ENCODE assay signal across 8 cellular contexts in the genomic region with DNA sequence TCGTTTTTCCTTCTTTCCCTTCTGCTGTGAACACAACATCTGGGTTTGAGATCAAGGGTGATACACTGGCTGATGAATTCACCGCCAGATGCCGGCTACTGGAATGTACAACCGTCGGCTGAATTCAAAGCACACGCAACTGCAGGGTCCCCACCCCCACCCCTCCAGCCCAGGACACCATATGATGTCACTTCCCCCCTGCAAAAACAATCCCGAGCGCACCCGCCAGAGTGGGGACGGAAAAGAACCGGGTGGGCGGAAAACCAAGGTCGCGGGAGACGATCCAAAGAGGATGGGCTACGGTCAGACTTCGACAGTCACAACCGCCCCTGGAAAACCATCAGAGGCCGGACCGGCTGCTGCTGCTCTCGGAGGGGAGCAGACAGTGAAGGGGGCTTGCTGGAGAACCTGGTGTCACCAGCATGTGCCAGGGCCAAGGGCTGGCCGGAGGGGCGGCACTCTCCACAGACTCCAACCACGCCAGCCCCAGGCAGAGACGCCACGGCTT. TPM values are rescaled to one million over a fixed set of nuclear protein-coding genes. Genes with fewer than 3 reads are reported as not detected.
DNase-seq lines count a peak whose midpoint lies in the region; ATAC-seq and TF ChIP-seq lines count a peak whose summit lies in the region.

No MANE protein-coding gene starts in this region.

- TF ChIP-seq EP300 in upper lobe of left lung (IDR thresholded peaks at IDR 0.05), result no peak

- H3K4me1 ChIP-seq in muscle layer of duodenum (ENCODE audit: control insufficient read depth in 1 of 2, insufficient read depth in 2 of 2, low read length in 2 of 2) (peaks cover 18 to 76% of the 10 kb centered on the region in 2 donors), upper lobe of left lung (peaks cover 36 to 56% (median 42%) of the 10 kb centered on the region in 4 donors)

- WGBS in upper lobe of left lung, 2 donors, result 21 to 38% methylated on average over 22 to 26 of the region's 26 CpGs

- H3K36me3 ChIP-seq in muscle layer of duodenum (ENCODE audit: control insufficient read depth in 1 of 2, insufficient read depth in 2 of 2, low read length in 2 of 2), result peaks cover 0 to 3% of the 10 kb centered on the region in 2 donors
- H3K36me3 ChIP-seq in upper lobe of left lung, result no peaks in the 10 kb centered on the region

- peak in 1 of 2 donors; percentile 68 for ATAC-seq in upper lobe of left lung (ENCODE audit: low FRiP score in 2 of 2)
- no peak for ATAC-seq in GM18868 (IDR thresholded peaks at IDR 0.05; ENCODE audit: unreplicated experiment)

- H3K27ac ChIP-seq in RWPE1 (peak overlapping the region; percentile 42), cingulate gyrus (ENCODE audit: low read depth, low read length) (peak overlapping the region; percentile 92), muscle layer of duodenum (ENCODE audit: low read length) (peak overlapping the region; percentile 83), upper lobe of left lung (peak overlapping the region; percentile 77 to 91 (median 88))

- H3K27me3 ChIP-seq in muscle layer of duodenum (ENCODE audit: low read depth, low read length) (no peaks in the 10 kb centered on the region), upper lobe of left lung (no peaks in the 10 kb centered on the region)

- POLR2A ChIA-PET in RWPE1 (lab: Yijun Ruan, JAX; ENCODE audit: low non-redundant PET), result no interaction called here

- CTCF ChIA-PET in RWPE1 (lab: Yijun Ruan, JAX), result no interaction called here

- in situ Hi-C loops in G401 (cut with HindIII; ENCODE audit: low sequenced_read_pairs), result no loop called here

- no peak for TF ChIP-seq POLR2A in upper lobe of left lung (IDR thresholded peaks at IDR 0.05)

- H3K9me3 ChIP-seq in muscle layer of duodenum (ENCODE audit: control insufficient read depth in 1 of 2, low read length in 2 of 2) (no peaks in the 10 kb centered on the region), upper lobe of left lung (no peaks in the 10 kb centered on the region)

- peak; percentile 87 for DNase-seq in AG09319 (ENCODE audit: extremely low read depth, low read depth)
- no peak for DNase-seq in RWPE1 (ENCODE audit: low spot score)
- peak; percentile 42 to 81 for DNase-seq in upper lobe of left lung
- DNase-seq in G401 (ENCODE audit: low spot score), result no peak
- DNase-seq in cerebellar cortex (ENCODE audit: low spot score), result no peak

- peak overlapping the region; percentile 30 to 37 for H3K4me3 ChIP-seq in muscle layer of duodenum (ENCODE audit: low read depth in 1 of 2, low read length in 2 of 2)
- H3K4me3 ChIP-seq in upper lobe of left lung, result peak overlapping the region in 3 of 4 donors; percentile 2 to 29 (median 28)

- TF ChIP-seq CTCF in AG09319 (IDR thresholded peaks at IDR 0.05; ENCODE audit: low read depth, low read length) (no peak), RWPE1 (conservative IDR thresholded peaks at IDR 0.05; ENCODE audit: low read depth) (no peak), upper lobe of left lung (IDR thresholded peaks at IDR 0.05) (peak in 2 of 6 experiments; percentile 12 to 23)

RNA-seq across cellular contexts. Expression of a gene that starts 23.3 kb away (rescaled TPM):
- total RNA-seq in upper lobe of left lung, result 10 to 100 TPM in 2 of 6 donors, 1 to 10 TPM in 4; 2.6 to 61.8 (median 4.2) TPM
- total RNA-seq in G401 (2014; rRNA removed; shearing (Covaris generic)), result 0.37 TPM in 1 of 2 replicates, not detected in the other

RNA-seq across cellular contexts. Expression of a gene that starts 39.1 kb away (rescaled TPM):
- 10 to 100 TPM; 31.1 to 76.5 (median 55.4) TPM for total RNA-seq in upper lobe of left lung
- 10.1 and 10.4 TPM in 2 replicates for total RNA-seq in G401 (2014; rRNA removed; shearing (Covaris generic))

RNA-seq across cellular contexts. Expression of a gene that starts 45.5 kb away (rescaled TPM):
- total RNA-seq in upper lobe of left lung, result 100 to 1,000 TPM in 4 of 6 donors, 10 to 100 TPM in 2; 60.8 to 313 (median 145) TPM
- 32.4 and 37.5 TPM in 2 replicates for total RNA-seq in G401 (2014; rRNA removed; shearing (Covaris generic))

Comparison
In these comparisons a context has a peak if more than half of its experiments do, and no peak if none do; other contexts are left out.
1. DNase-seq: peak in AG09319 (single experiment) and upper lobe of left lung (2 of 2); none in RWPE1 (single experiment), G401 (single experiment) and cerebellar cortex (single experiment).
2. H3K27ac ChIP-seq: peak in every context shown above with its lines; median percentile 92 in cingulate gyrus; 88 in upper lobe of left lung; 83 in muscle layer of duodenum; 42 in RWPE1.